1 cellular context compared by ENCODE assay signal in genomic region chr12:76085159-76085868, GRCh38.
A peak's percentile ranks its signal among the peaks of the same experiment; 100 is the strongest.
TF ChIP-seq lines count a peak whose summit lies in the region.

No MANE protein-coding gene starts in this region.

TF ChIP-seq in HepG2, 621 proteins besides CTCF, POLR2A, EP300 and RAD21:
- TF ChIP-seq HNF1B (CRISPR knock-in tag; IDR thresholded peaks at IDR 0.05) (0 out of 2 replicates have a peak, but pooled peaks have one; percentile 13), RCOR2 (CRISPR knock-in tag; IDR thresholded peaks at IDR 0.05) (0 out of 2 replicates have a peak, but pooled peaks have one; percentile 22), ZKSCAN8 (CRISPR knock-in tag; IDR thresholded peaks at IDR 0.05; ENCODE audit: borderline replicate concordance) (no peak), ZNF501 (CRISPR knock-in tag; IDR thresholded peaks at IDR 0.05) (0 out of 2 replicates have a peak, but pooled peaks have one; percentile 41), PHF21A (CRISPR knock-in tag; IDR thresholded peaks at IDR 0.05) (peak; percentile 24; the same call in 1 of the 2 replicates), EED (CRISPR knock-in tag; IDR thresholded peaks at IDR 0.05) (0 out of 2 replicates have a peak, but pooled peaks have one; percentile 10), ZNF550 (CRISPR knock-in tag; IDR thresholded peaks at IDR 0.05; ENCODE audit: borderline replicate concordance) (0 out of 2 replicates have a peak, but pooled peaks have one; percentile 34), ZNF451 (CRISPR knock-in tag; IDR thresholded peaks at IDR 0.05) (no peak), PATZ1 (CRISPR knock-in tag; IDR thresholded peaks at IDR 0.05) (peak; percentile 59; the same call in 1 of the 2 replicates)
- TF ChIP-seq, protein P1, sequence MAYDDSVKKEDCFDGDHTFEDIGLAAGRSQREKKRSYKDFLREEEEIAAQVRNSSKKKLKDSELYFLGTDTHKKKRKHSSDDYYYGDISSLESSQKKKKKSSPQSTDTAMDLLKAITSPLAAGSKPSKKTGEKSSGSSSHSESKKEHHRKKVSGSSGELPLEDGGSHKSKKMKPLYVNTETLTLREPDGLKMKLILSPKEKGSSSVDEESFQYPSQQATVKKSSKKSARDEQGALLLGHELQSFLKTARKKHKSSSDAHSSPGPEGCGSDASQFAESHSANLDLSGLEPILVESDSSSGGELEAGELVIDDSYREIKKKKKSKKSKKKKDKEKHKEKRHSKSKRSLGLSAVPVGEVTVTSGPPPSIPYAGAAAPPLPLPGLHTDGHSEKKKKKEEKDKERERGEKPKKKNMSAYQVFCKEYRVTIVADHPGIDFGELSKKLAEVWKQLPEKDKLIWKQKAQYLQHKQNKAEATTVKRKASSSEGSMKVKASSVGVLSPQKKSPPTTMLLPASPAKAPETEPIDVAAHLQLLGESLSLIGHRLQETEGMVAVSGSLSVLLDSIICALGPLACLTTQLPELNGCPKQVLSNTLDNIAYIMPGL (CRISPR knock-in tag; IDR thresholded peaks at IDR 0.05; ENCODE audit: borderline replicate concordance in 1 of 2, low read depth in 1 of 2) = peak in 1 of 2 experiments; percentile 12; a peak in 1 of 4 replicates
- TF ChIP-seq, protein P2, sequence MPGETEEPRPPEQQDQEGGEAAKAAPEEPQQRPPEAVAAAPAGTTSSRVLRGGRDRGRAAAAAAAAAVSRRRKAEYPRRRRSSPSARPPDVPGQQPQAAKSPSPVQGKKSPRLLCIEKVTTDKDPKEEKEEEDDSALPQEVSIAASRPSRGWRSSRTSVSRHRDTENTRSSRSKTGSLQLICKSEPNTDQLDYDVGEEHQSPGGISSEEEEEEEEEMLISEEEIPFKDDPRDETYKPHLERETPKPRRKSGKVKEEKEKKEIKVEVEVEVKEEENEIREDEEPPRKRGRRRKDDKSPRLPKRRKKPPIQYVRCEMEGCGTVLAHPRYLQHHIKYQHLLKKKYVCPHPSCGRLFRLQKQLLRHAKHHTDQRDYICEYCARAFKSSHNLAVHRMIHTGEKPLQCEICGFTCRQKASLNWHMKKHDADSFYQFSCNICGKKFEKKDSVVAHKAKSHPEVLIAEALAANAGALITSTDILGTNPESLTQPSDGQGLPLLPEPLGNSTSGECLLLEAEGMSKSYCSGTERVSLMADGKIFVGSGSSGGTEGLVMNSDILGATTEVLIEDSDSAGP (CRISPR knock-in tag; IDR thresholded peaks at IDR 0.05; ENCODE audit: borderline replicate concordance) = 0 out of 2 replicates have a peak, but pooled peaks have one; percentile 32
- TF ChIP-seq, protein P3, sequence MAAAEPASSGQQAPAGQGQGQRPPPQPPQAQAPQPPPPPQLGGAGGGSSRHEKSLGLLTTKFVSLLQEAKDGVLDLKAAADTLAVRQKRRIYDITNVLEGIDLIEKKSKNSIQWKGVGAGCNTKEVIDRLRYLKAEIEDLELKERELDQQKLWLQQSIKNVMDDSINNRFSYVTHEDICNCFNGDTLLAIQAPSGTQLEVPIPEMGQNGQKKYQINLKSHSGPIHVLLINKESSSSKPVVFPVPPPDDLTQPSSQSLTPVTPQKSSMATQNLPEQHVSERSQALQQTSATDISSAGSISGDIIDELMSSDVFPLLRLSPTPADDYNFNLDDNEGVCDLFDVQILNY (CRISPR knock-in tag; conservative IDR thresholded peaks at IDR 0.05) = no peak
- TF ChIP-seq, protein P4, sequence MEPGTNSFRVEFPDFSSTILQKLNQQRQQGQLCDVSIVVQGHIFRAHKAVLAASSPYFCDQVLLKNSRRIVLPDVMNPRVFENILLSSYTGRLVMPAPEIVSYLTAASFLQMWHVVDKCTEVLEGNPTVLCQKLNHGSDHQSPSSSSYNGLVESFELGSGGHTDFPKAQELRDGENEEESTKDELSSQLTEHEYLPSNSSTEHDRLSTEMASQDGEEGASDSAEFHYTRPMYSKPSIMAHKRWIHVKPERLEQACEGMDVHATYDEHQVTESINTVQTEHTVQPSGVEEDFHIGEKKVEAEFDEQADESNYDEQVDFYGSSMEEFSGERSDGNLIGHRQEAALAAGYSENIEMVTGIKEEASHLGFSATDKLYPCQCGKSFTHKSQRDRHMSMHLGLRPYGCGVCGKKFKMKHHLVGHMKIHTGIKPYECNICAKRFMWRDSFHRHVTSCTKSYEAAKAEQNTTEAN (CRISPR knock-in tag; conservative IDR thresholded peaks at IDR 0.05) = no peak
TF ChIP-seq in HepG2: peak in this region for 9.
